In the genomic region with DNA sequence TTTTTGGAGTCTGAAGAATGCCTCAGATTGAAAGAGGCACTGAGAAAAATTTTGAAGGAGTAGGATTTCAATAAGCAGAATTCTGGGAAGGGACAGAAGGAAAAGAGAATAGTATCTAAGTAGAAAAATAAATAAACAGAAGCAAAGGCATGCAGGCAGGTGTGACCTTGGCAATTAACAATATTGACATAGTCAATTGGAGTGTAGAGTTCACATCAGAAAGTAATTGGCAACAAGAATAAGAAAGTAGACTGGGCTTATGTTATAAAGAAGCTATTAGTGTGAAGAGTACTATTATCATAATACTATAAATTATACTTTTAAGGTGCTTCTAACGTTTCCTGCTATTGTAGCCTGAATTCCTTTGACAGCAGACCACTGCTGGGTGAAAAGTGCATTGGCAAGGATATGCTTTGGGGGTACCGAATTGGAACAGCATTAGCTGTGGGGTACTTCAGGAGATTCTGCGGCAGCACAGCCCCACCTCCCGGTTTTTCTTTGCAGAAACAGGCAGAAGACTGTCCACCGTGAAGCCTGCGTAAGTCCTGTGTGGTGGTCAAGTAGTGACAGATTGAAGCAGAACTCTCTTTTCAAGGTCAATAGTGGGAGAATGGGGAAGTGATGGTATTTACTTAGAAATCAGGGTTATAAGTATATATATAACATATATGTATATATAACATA, we compare ENCODE assay signal across 15 cellular contexts.
DNase-seq lines count a peak whose midpoint lies in the region; TF ChIP-seq lines count a peak whose summit lies in the region.
"Had no signal": no experiment of that assay in that cellular context is flagged by ENCODE, and none has a peak within 500 bp of the region (broad histone marks: within the 10 kb centered on the region; RNA-seq: fewer than 3 reads in every experiment).

No MANE protein-coding gene starts in this region.

- TF ChIP-seq CTCF in endodermal cell (conservative IDR thresholded peaks at IDR 0.05) (no peak), thyroid gland (IDR thresholded peaks at IDR 0.05) (peak in 4 of 6 experiments; percentile 9 to 62 (median 46)), esophagus squamous epithelium (IDR thresholded peaks at IDR 0.05) (no peak)

- no peak overlapping the region for H3K4me3 Mint-ChIP-seq in endodermal cell

- H3K27me3 Mint-ChIP-seq in endodermal cell (ENCODE audit: insufficient read depth) = no peaks in the 10 kb centered on the region

- H3K27ac Mint-ChIP-seq in endodermal cell = peak overlapping the region; percentile 32

- H3K27ac ChIP-seq in endodermal cell (ENCODE audit: low read depth, low read length) (no peak overlapping the region), thyroid gland (no peak overlapping the region), esophagus squamous epithelium (no peak overlapping the region)
- H3K27ac ChIP-seq: A549 had no signal

- peak overlapping the region; percentile 47 for H3K4me3 ChIP-seq in endodermal cell (ENCODE audit: low read length)
- no peak overlapping the region for H3K4me3 ChIP-seq in thyroid gland (replicated peaks in 1 of 3)
- H3K4me3 ChIP-seq in esophagus squamous epithelium = no peak overlapping the region
- H3K4me3 ChIP-seq: A549, GM12878, K562 had no signal

- DNase-seq in NCI-H82 (lab: John Stamatoyannopoulos, UW) (peak; percentile 5), NCI-H82 treated with DMSO at 0.1 percent for 48 hours (lab: John Stamatoyannopoulos, UW; ENCODE audit: unreplicated experiment) (no peak), OCI-M1 (lab: John Stamatoyannopoulos, UW) (peak; percentile 15), endodermal cell (no peak), thyroid gland (peak; percentile 41 to 44), esophagus squamous epithelium (lab: John Stamatoyannopoulos, UW) (no peak), NCI-H510A treated with DMSO at 0.1 percent for 48 hours (lab: John Stamatoyannopoulos, UW) (no peak), KG1 (lab: John Stamatoyannopoulos, UW) (no peak)
- DNase-seq: DMS153, NCI-H1092 treated with DMSO at 0.1 percent for 48 hours, NCI-H187 treated with DMSO at 0.1 percent for 48 hours, SK-N-SH had no signal

- no peak for TF ChIP-seq POLR2A in thyroid gland (IDR thresholded peaks at IDR 0.05)
- no peak for TF ChIP-seq POLR2A in esophagus squamous epithelium (IDR thresholded peaks at IDR 0.05)

- H3K36me3 ChIP-seq in endodermal cell (ENCODE audit: control insufficient read depth, insufficient read depth, low read length) (no peaks in the 10 kb centered on the region), thyroid gland (no peaks in the 10 kb centered on the region), esophagus squamous epithelium (no peaks in the 10 kb centered on the region)

- peaks cover 5% of the 10 kb centered on the region for H3K4me1 ChIP-seq in endodermal cell (ENCODE audit: control insufficient read depth, insufficient read depth, low read length)
- H3K4me1 ChIP-seq in thyroid gland = peaks cover 5 to 10% of the 10 kb centered on the region in 2 donors
- H3K4me1 ChIP-seq in esophagus squamous epithelium = no peaks in the 10 kb centered on the region
- H3K4me1 ChIP-seq: A549 had no signal

- intact Hi-C loops in thyroid gland (cut with DNase I) (no loop called here), esophagus squamous epithelium (cut with DNase I) (no loop called here)

- H3K9me3 ChIP-seq in endodermal cell (ENCODE audit: control insufficient read depth, low read length) = no peaks in the 10 kb centered on the region
- no peaks in the 10 kb centered on the region for H3K9me3 ChIP-seq in thyroid gland
- no peaks in the 10 kb centered on the region for H3K9me3 ChIP-seq in esophagus squamous epithelium
- H3K9me3 ChIP-seq: A549, SK-N-SH had no signal

- 89 to 94% methylated on average over 3 to 6 of the region's 6 CpGs for WGBS in endodermal cell (ENCODE audit: insufficient coverage in 1 of 2, insufficient read length in 1 of 2), 2 experiments
- 33 to 46% methylated on average over 6 of the region's 6 CpGs for WGBS in thyroid gland, 2 donors
- WGBS in esophagus squamous epithelium, 2 donors = 74 to 75% methylated on average over 6 of the region's 6 CpGs

- no peaks in the 10 kb centered on the region for H3K9me3 Mint-ChIP-seq in endodermal cell

- H3K27me3 ChIP-seq in endodermal cell (ENCODE audit: control insufficient read depth, insufficient read depth, low read length, poor library complexity, severe bottlenecking) = no peaks in the 10 kb centered on the region
- H3K27me3 ChIP-seq in thyroid gland = no peaks in the 10 kb centered on the region
- no peaks in the 10 kb centered on the region for H3K27me3 ChIP-seq in esophagus squamous epithelium

- peaks cover 13% of the 10 kb centered on the region for H3K4me1 Mint-ChIP-seq in endodermal cell

- H3K9ac ChIP-seq in endodermal cell (ENCODE audit: extremely low read depth, low read length, poor library complexity, severe bottlenecking) = no peak overlapping the region
- H3K9ac ChIP-seq: SK-N-SH had no signal

- no peaks in the 10 kb centered on the region for H3K36me3 Mint-ChIP-seq in endodermal cell (ENCODE audit: low read depth)

Comparison
In these comparisons a context has a peak if more than half of its experiments do, and no peak if none do; other contexts are left out.
1. DNase-seq: peak in NCI-H82 (single experiment), OCI-M1 (single experiment) and thyroid gland (2 of 2); none in NCI-H82 treated with DMSO at 0.1 percent for 48 hours (single experiment), endodermal cell (single experiment), esophagus squamous epithelium (single experiment), NCI-H510A treated with DMSO at 0.1 percent for 48 hours (single experiment) and KG1 (single experiment).
2. CTCF ChIP-seq: peak in thyroid gland (4 of 6); none in endodermal cell (single experiment) and esophagus squamous epithelium (0 of 6).